Comparison of ENCODE assay signal across 12 cellular contexts in the genomic region with DNA sequence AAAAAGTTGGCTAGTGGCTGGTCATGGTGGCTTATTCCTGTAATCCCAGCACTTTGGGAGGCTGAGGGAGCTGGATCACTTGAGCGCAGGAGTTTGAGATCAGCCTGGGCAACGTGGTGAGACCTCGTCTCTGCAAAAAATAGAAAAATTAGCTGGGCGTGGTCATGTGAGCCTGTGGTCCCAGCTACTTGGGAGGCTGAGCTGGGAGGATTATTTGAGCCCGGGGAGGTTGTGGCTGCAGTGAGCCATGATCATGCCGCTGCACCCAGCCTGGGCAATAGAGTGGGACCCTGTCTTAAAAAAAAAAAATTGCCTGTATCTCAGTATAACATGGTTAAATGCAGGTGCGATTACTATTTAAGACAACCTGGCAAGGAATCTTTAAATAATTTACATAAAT.
A peak's percentile ranks its signal among the peaks of the same experiment; 100 is the strongest.
DNase-seq lines count a peak whose midpoint lies in the region; ATAC-seq and TF ChIP-seq lines count a peak whose summit lies in the region.
"Had no signal": no experiment of that assay in that cellular context is flagged by ENCODE, and none has a peak within 500 bp of the region (broad histone marks: within the 10 kb centered on the region; RNA-seq: fewer than 3 reads in every experiment).

No MANE protein-coding gene starts in this region.

- H3K27me3 Mint-ChIP-seq in WTC11 (ENCODE audit: low read depth) (no peaks in the 10 kb centered on the region), immature natural killer cell (ENCODE audit: low read depth in 3 of 3) (peaks cover 0 to 3% (median 0%) of the 10 kb centered on the region in 3 donors)

- no peaks in the 10 kb centered on the region for H3K27me3 ChIP-seq in upper lobe of right lung
- H3K27me3 ChIP-seq: dorsolateral prefrontal cortex had no signal

- ATAC-seq in Right ventricle myocardium superior (ENCODE audit: poor library complexity), result peak; percentile 4
- ATAC-seq in left ventricle myocardium superior, result no peak
- no peak for ATAC-seq in WTC11
- ATAC-seq in upper lobe of right lung, result no peak

- peaks cover 38% of the 10 kb centered on the region for H3K4me1 Mint-ChIP-seq in WTC11
- H3K4me1 Mint-ChIP-seq in immature natural killer cell, result peaks cover 90 to 98% of the 10 kb centered on the region in 2 donors

- CTCF ChIA-PET in WTC11 (lab: Charles Lee), result interaction anchor here (1.3 to 2.1 kb wide), 4 partner anchors 53 to 184 kb away, joined by 3 to 9 read pairs (median 4); no protein-coding TSS in a partner anchor

- POLR2A ChIA-PET in WTC11 (lab: Charles Lee), result no interaction called here

- intact Hi-C loops in Right ventricle myocardium superior (cut with DNase I), result loop anchor here (10.0 kb wide), 1 partner anchor 54 kb away; no protein-coding TSS in a partner anchor
- intact Hi-C loops in left ventricle myocardium superior (cut with micrococcal nuclease), result no loop called here
- intact Hi-C loops in upper lobe of right lung (cut with DNase I), result no loop called here

- H3K4me1 ChIP-seq in upper lobe of right lung, result peaks cover 40% of the 10 kb centered on the region

- H3K4me3 Mint-ChIP-seq in WTC11, result no peak overlapping the region
- peak overlapping the region; percentile 68 to 94 (median 78) for H3K4me3 Mint-ChIP-seq in immature natural killer cell
- H3K4me3 Mint-ChIP-seq: neural crest cell had no signal

- peak overlapping the region; percentile 67 for H3K27ac ChIP-seq in upper lobe of right lung

- TF ChIP-seq CTCF in WTC11 (IDR thresholded peaks at IDR 0.05), result no peak
- TF ChIP-seq CTCF in upper lobe of right lung (IDR thresholded peaks at IDR 0.05), result no peak

- H3K36me3 ChIP-seq in upper lobe of right lung, result no peaks in the 10 kb centered on the region

- H3K4me3 ChIP-seq in upper lobe of right lung, result no peak overlapping the region

- H3K9me3 Mint-ChIP-seq in WTC11 (no peaks in the 10 kb centered on the region), immature natural killer cell (no peaks in the 10 kb centered on the region)
- H3K9me3 Mint-ChIP-seq: neural crest cell had no signal

- no peak for DNase-seq in Right ventricle myocardium superior
- no peak for DNase-seq in left ventricle myocardium superior
- no peak for DNase-seq in WTC11 (ENCODE audit: low spot score)
- no peak for DNase-seq in immature natural killer cell
- no peak for DNase-seq in upper lobe of right lung
- DNase-seq in CD1c-positive myeloid dendritic cell (ENCODE audit: extremely low spot score), result no peak
- no peak for DNase-seq in KG1 (lab: John Stamatoyannopoulos, UW)
- no peak for DNase-seq in NCI-H128 (lab: John Stamatoyannopoulos, UW; ENCODE audit: unreplicated experiment)
- DNase-seq: dorsolateral prefrontal cortex, EL, NCI-H524 had no signal

- H3K9me3 ChIP-seq in upper lobe of right lung, result no peaks in the 10 kb centered on the region

- no peaks in the 10 kb centered on the region for H3K36me3 Mint-ChIP-seq in WTC11
- no peaks in the 10 kb centered on the region for H3K36me3 Mint-ChIP-seq in immature natural killer cell

- H3K27ac Mint-ChIP-seq in WTC11 (no peak overlapping the region), immature natural killer cell (peak overlapping the region; percentile 67 to 98 (median 96))

TF ChIP-seq in WTC11, 78 proteins besides CTCF, POLR2A, EP300 and RAD21:
- peak; percentile 54; the same call in 1 of the 2 replicates for TF ChIP-seq ZNF121 (CRISPR knock-in tag; IDR thresholded peaks at IDR 0.05)
- TF ChIP-seq, protein P1, sequence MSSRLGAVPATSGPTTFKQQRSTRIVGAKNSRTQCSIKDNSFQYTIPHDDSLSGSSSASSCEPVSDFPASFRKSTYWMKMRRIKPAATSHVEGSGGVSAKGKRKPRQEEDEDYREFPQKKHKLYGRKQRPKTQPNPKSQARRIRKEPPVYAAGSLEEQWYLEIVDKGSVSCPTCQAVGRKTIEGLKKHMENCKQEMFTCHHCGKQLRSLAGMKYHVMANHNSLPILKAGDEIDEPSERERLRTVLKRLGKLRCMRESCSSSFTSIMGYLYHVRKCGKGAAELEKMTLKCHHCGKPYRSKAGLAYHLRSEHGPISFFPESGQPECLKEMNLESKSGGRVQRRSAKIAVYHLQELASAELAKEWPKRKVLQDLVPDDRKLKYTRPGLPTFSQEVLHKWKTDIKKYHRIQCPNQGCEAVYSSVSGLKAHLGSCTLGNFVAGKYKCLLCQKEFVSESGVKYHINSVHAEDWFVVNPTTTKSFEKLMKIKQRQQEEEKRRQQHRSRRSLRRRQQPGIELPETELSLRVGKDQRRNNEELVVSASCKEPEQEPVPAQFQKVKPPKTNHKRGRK (CRISPR knock-in tag; IDR thresholded peaks at IDR 0.05; ENCODE audit: borderline replicate concordance), result no peak
